In genomic region chr16:55078153-55078552, GRCh38 we compare ENCODE assay signal across 8 cellular contexts.
"Had no signal": no experiment of that assay in that cellular context is flagged by ENCODE, and none has a peak within 500 bp of the region (broad histone marks: within the 10 kb centered on the region; RNA-seq: fewer than 3 reads in every experiment).

No MANE protein-coding gene starts in this region.

- ATAC-seq: HCT116 had no signal

- H3K4me3 Mint-ChIP-seq: HFFc6, IgD-negative memory B cell had no signal

- H3K4me1 ChIP-seq: HAP-1 had no signal

- H3K9me3 ChIP-seq: HAP-1 had no signal

- H3K4me1 Mint-ChIP-seq: IgD-negative memory B cell had no signal

- DNase-seq: GM23248, GOT3, H7, HFFc6, KBM-7 had no signal

- H3K9ac ChIP-seq: GM23248 had no signal

- H3K27ac ChIP-seq: GM23248 had no signal

- H3K36me3 Mint-ChIP-seq: IgD-negative memory B cell had no signal

- H3K36me3 ChIP-seq: HAP-1 had no signal

- H3K27ac Mint-ChIP-seq: HFFc6, IgD-negative memory B cell had no signal

- H3K4me3 ChIP-seq: GM23248, HAP-1 had no signal
